ENCODE assay signal across 8 cellular contexts in genomic region chr22:46619830-46620501, GRCh38. TPM values are rescaled to one million over a fixed set of nuclear protein-coding genes. Genes with fewer than 3 reads are reported as not detected.
DNase-seq lines count a peak whose midpoint lies in the region; ATAC-seq, FAIRE-seq and TF ChIP-seq lines count a peak whose summit lies in the region.

Gene GRAMD4, plus strand, starts transcription at chr22:46620386. Its CDS starts 6,414 bp downstream, at chr22:46626800.

- no peaks in the 10 kb centered on the region for H3K27me3 Mint-ChIP-seq in activated CD8-positive, alpha-beta memory T cell treated with anti-CD3 and anti-CD28 coated beads, Interleukin-2, amount 10 ng/mL, durations not matched to agents 7 days and 5 days
- H3K27me3 Mint-ChIP-seq in astrocyte (ENCODE audit: low read depth, unreplicated experiment): no peaks in the 10 kb centered on the region

- no peak for DNase-seq in activated CD8-positive, alpha-beta memory T cell treated with anti-CD3 and anti-CD28 coated beads, Interleukin-2, amount 10 ng/mL, durations not matched to agents 7 days and 5 days
- no peak for DNase-seq in activated CD8-positive, alpha-beta memory T cell treated with anti-CD3 and anti-CD28 coated beads for 24 hours
- DNase-seq in astrocyte (ENCODE audit: low read depth): peak; percentile 19
- peak; percentile 26 for DNase-seq in left kidney (ENCODE audit: low read depth, low spot score)
- DNase-seq in testis: peak; percentile 58
- DNase-seq in NCI-H187 treated with DMSO at 0.1 percent for 48 hours (lab: John Stamatoyannopoulos, UW): no peak
- no peak for DNase-seq in stimulated activated CD4-positive, alpha-beta T cell treated with anti-CD3 and anti-CD28 coated beads, Interleukin-12 subunit alpha, Interleukin-12 subunit beta, amount 100 ng/mL, for 4 hours

- H3K9me3 ChIP-seq in astrocyte (ENCODE audit: insufficient read depth, low read depth, low read length) (no peaks in the 10 kb centered on the region), testis (no peaks in the 10 kb centered on the region)

- no peaks in the 10 kb centered on the region for H3K36me3 ChIP-seq in astrocyte (ENCODE audit: insufficient read depth, low read length)
- no peaks in the 10 kb centered on the region for H3K36me3 ChIP-seq in testis (ENCODE audit: low read depth, missing control alignments)

- FAIRE-seq in astrocyte (lab: Jason Lieb, UNC): no peak

- intact Hi-C loops in testis (cut with DNase I; ENCODE audit: low total_unique reads): no loop called here

- ATAC-seq in activated CD8-positive, alpha-beta memory T cell treated with anti-CD3 and anti-CD28 coated beads, Interleukin-2, amount 10 ng/mL, durations not matched to agents 7 days and 5 days: no peak
- no peak for ATAC-seq in HG02763 (IDR thresholded peaks at IDR 0.05; ENCODE audit: unreplicated experiment)

- 40 to 53% methylated on average over 16 to 20 of the region's 20 CpGs for WGBS in testis, 2 donors

- H3K9me3 Mint-ChIP-seq in activated CD8-positive, alpha-beta memory T cell treated with anti-CD3 and anti-CD28 coated beads, Interleukin-2, amount 10 ng/mL, durations not matched to agents 7 days and 5 days (ENCODE audit: low read depth): no peaks in the 10 kb centered on the region
- no peaks in the 10 kb centered on the region for H3K9me3 Mint-ChIP-seq in astrocyte (ENCODE audit: unreplicated experiment)

- no peak for TF ChIP-seq POLR2A in testis (IDR thresholded peaks at IDR 0.05)

- H3K4me2 ChIP-seq in astrocyte (ENCODE audit: low read length): no peak within 1 kb of the TSS

- H3K27me3 ChIP-seq in astrocyte (ENCODE audit: insufficient read depth, low read length): no peaks in the 10 kb centered on the region
- H3K27me3 ChIP-seq in testis: no peaks in the 10 kb centered on the region

- H3K79me2 ChIP-seq in astrocyte (ENCODE audit: insufficient read depth, low read length): peaks cover 7% of the 10 kb centered on the region

- TF ChIP-seq CTCF in astrocyte (IDR thresholded peaks at IDR 0.05; ENCODE audit: insufficient read depth, low read depth, low read length) (no peak), testis (IDR thresholded peaks at IDR 0.05) (no peak)

- H3K27ac Mint-ChIP-seq in activated CD8-positive, alpha-beta memory T cell treated with anti-CD3 and anti-CD28 coated beads, Interleukin-2, amount 10 ng/mL, durations not matched to agents 7 days and 5 days: no peak within 1 kb of the TSS
- no peak within 1 kb of the TSS for H3K27ac Mint-ChIP-seq in astrocyte (ENCODE audit: unreplicated experiment)

- H3K9ac ChIP-seq in astrocyte (ENCODE audit: low read length): no peak within 1 kb of the TSS

- H3K4me1 ChIP-seq in astrocyte (ENCODE audit: insufficient read depth, low read length) (peaks cover 12% of the 10 kb centered on the region), testis (peaks cover 10% of the 10 kb centered on the region)

- H3K27ac ChIP-seq in astrocyte (ENCODE audit: low read depth, low read length): no peak within 1 kb of the TSS
- H3K27ac ChIP-seq in testis: peak within 1 kb of the TSS in 1 of 2 donors; percentile 33

- peaks cover 8% of the 10 kb centered on the region for H3K4me1 Mint-ChIP-seq in activated CD8-positive, alpha-beta memory T cell treated with anti-CD3 and anti-CD28 coated beads, Interleukin-2, amount 10 ng/mL, durations not matched to agents 7 days and 5 days
- H3K4me1 Mint-ChIP-seq in astrocyte (ENCODE audit: low read depth, unreplicated experiment): peaks cover 7% of the 10 kb centered on the region

- H3K36me3 Mint-ChIP-seq in activated CD8-positive, alpha-beta memory T cell treated with anti-CD3 and anti-CD28 coated beads, Interleukin-2, amount 10 ng/mL, durations not matched to agents 7 days and 5 days: no peaks in the 10 kb centered on the region
- H3K36me3 Mint-ChIP-seq in astrocyte (ENCODE audit: low read depth, unreplicated experiment): no peaks in the 10 kb centered on the region

- no peak within 1 kb of the TSS for H3K4me3 ChIP-seq in astrocyte (ENCODE audit: insufficient read depth, low read depth, low read length)
- H3K4me3 ChIP-seq in testis: no peak within 1 kb of the TSS

- no peak within 1 kb of the TSS for H3K4me3 Mint-ChIP-seq in activated CD8-positive, alpha-beta memory T cell treated with anti-CD3 and anti-CD28 coated beads, Interleukin-2, amount 10 ng/mL, durations not matched to agents 7 days and 5 days
- H3K4me3 Mint-ChIP-seq in astrocyte (ENCODE audit: unreplicated experiment): no peak within 1 kb of the TSS

- peaks cover 32% of the 10 kb centered on the region for H4K20me1 ChIP-seq in astrocyte (ENCODE audit: insufficient read depth, low read length)

- CTCF ChIA-PET in activated CD8-positive, alpha-beta memory T cell treated with anti-CD3 and anti-CD28 coated beads, Interleukin-2, amount 10 ng/mL, durations not matched to agents 7 days and 5 days (lab: Charles Lee): no interaction called here

- H2AFZ ChIP-seq in astrocyte (ENCODE audit: low read depth, low read length): no peak within 1 kb of the TSS

RNA-seq across cellular contexts. Expression of gene GRAMD4, which starts in this region (rescaled TPM):
- total RNA-seq in activated CD8-positive, alpha-beta memory T cell treated with anti-CD3 and anti-CD28 coated beads, Interleukin-2, amount 10 ng/mL, durations not matched to agents 7 days and 5 days: 10 to 100 TPM; 35.4 to 44.6 TPM
- 14.3 and 17.8 TPM in 2 replicates for total RNA-seq in astrocyte
- total RNA-seq in testis: 10 to 100 TPM; 61.2 to 81.5 TPM
- 20.8 TPM for polyA plus RNA-seq in testis (ENCODE audit: insufficient read depth, low read depth, low replicate concordance)

Comparison
In these comparisons a context has a peak if more than half of its experiments do, and no peak if none do; other contexts are left out.
1. DNase-seq: peak in astrocyte (single experiment), left kidney (single experiment) and testis (single experiment); none in activated CD8-positive, alpha-beta memory T cell treated with anti-CD3 and anti-CD28 coated beads, Interleukin-2, amount 10 ng/mL, durations not matched to agents 7 days and 5 days (single experiment), activated CD8-positive, alpha-beta memory T cell treated with anti-CD3 and anti-CD28 coated beads for 24 hours (single experiment), NCI-H187 treated with DMSO at 0.1 percent for 48 hours (single experiment) and stimulated activated CD4-positive, alpha-beta T cell treated with anti-CD3 and anti-CD28 coated beads, Interleukin-12 subunit alpha, Interleukin-12 subunit beta, amount 100 ng/mL, for 4 hours (single experiment).